14 cellular contexts compared by ENCODE assay signal in the genomic region with DNA sequence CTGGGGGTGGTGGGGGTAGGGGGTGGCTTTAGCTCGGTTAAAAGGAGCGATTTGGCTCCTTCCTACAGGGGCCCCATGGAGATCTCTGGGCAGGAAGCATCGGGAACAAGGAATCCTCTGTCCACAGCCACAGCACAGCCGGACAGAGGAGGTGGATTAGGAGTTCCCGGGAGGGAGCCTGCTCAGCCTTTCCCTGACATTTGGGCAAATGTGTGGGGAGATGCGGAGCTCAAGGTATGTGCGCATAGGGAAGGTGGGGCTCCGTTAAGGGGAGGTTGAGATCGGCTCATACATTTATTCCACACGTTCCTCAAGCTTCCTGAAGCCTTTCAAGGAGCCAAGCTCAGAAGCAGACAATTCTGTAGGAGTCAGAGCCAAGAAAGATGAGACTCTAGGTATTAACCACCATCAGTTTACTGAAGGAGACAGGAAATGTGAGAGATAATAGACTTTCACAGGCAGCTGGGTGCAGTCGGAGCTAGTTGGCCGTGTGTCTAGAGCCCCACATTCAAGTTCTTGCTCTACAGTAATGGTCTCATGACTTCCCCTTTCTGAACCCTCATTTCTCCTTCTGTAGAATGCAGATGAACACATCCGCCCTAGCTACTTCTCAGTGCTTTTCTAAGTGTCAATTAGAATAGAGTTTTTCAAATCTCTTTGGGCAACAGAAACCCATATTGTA. TPM values are rescaled to one million over a fixed set of nuclear protein-coding genes. Genes with fewer than 3 reads are reported as not detected.
A peak's percentile ranks its signal among the peaks of the same experiment; 100 is the strongest.
DNase-seq lines count a peak whose midpoint lies in the region; ATAC-seq and TF ChIP-seq lines count a peak whose summit lies in the region.
"Had no signal": no experiment of that assay in that cellular context is flagged by ENCODE, and none has a peak within 500 bp of the region (broad histone marks: within the 10 kb centered on the region; RNA-seq: fewer than 3 reads in every experiment).

No MANE protein-coding gene starts in this region.

- ATAC-seq in GM18868 (IDR thresholded peaks at IDR 0.05; ENCODE audit: unreplicated experiment) (peak; percentile 53), body of pancreas (peak; percentile 8), mucosa of descending colon (no peak)
- ATAC-seq: activated T-helper 17 cell treated with anti-CD3 and anti-CD28 coated beads, Interleukin-2, amount 50 U/mL, for 72 hours; CD8-positive, alpha-beta T cell; HCT116 had no signal

- H3K27ac ChIP-seq in body of pancreas = peak overlapping the region in 3 of 4 donors; percentile 42 to 76 (median 69)
- H3K27ac ChIP-seq: SJSA1 had no signal

- no peaks in the 10 kb centered on the region for H3K27me3 ChIP-seq in body of pancreas
- H3K27me3 ChIP-seq: SJSA1 had no signal

- no peak for TF ChIP-seq CTCF in body of pancreas (IDR thresholded peaks at IDR 0.05)
- no peak for TF ChIP-seq CTCF in mucosa of descending colon (IDR thresholded peaks at IDR 0.05)

- no peak overlapping the region for H3K4me3 ChIP-seq in body of pancreas
- no peak overlapping the region for H3K4me3 ChIP-seq in mucosa of descending colon
- H3K4me3 ChIP-seq: SJSA1 had no signal

- H3K9me3 ChIP-seq in body of pancreas (no peaks in the 10 kb centered on the region), mucosa of descending colon (no peaks in the 10 kb centered on the region)
- H3K9me3 ChIP-seq: SJSA1 had no signal

- 68 to 73% methylated on average over 11 to 13 of the region's 13 CpGs for WGBS in body of pancreas, 2 donors

- intact Hi-C loops in body of pancreas (cut with DNase I) (no loop called here), mucosa of descending colon (cut with DNase I, micrococcal nuclease) (no loop called here)

- no peaks in the 10 kb centered on the region for H3K36me3 ChIP-seq in body of pancreas (replicated peaks in 1 of 2; ENCODE audit: insufficient read depth in 1 of 2, low read depth in 2 of 2)
- no peaks in the 10 kb centered on the region for H3K36me3 ChIP-seq in mucosa of descending colon (ENCODE audit: low read depth)
- H3K36me3 ChIP-seq: SJSA1 had no signal

- no peak for TF ChIP-seq POLR2A in body of pancreas (IDR thresholded peaks at IDR 0.05)

- DNase-seq in MV-4-11 (lab: John Stamatoyannopoulos, UW) (peak; percentile 88), body of pancreas (no peak), putamen (ENCODE audit: low spot score) (peak; percentile 50), RKO (ENCODE audit: low spot score) (no peak), mucosa of descending colon (no peak), NCI-H1694 (lab: John Stamatoyannopoulos, UW) (no peak)
- DNase-seq in activated T-cell treated with anti-CD3 and anti-CD28 coated beads, Interleukin-2, amount 50 U/mL, for 1 hour = no peak
- DNase-seq: activated CD4-positive, alpha-beta T cell treated with anti-CD3 and anti-CD28 coated beads, Interleukin-2, amount 10 ng/mL, durations not matched to agents 24 days and 14 days; CD8-positive, alpha-beta T cell; NCI-H345 had no signal

- H3K4me1 ChIP-seq in body of pancreas (peaks cover 26% of the 10 kb centered on the region), mucosa of descending colon (ENCODE audit: low read depth) (peaks cover 37% of the 10 kb centered on the region)
- H3K4me1 ChIP-seq: SJSA1 had no signal

RNA-seq across cellular contexts. Expression of a gene that starts 40.8 kb away (rescaled TPM):
- total RNA-seq in body of pancreas (10 to 100 TPM; 22.8 to 53.4 TPM), mucosa of descending colon (10 to 100 TPM; 41.0 to 95.3 (median 71.7) TPM)

Comparison
In these comparisons a context has a peak if more than half of its experiments do, and no peak if none do; other contexts are left out.
1. DNase-seq: peak in MV-4-11 (single experiment) and putamen (single experiment); none in body of pancreas (0 of 4), RKO (single experiment), mucosa of descending colon (0 of 3), NCI-H1694 (single experiment) and activated T-cell treated with anti-CD3 and anti-CD28 coated beads, Interleukin-2, amount 50 U/mL, for 1 hour (single experiment).